Comparison of ENCODE assay signal across 15 cellular contexts in genomic region chr1:192993426-192994085, GRCh38.
A peak's percentile ranks its signal among the peaks of the same experiment; 100 is the strongest.
DNase-seq lines count a peak whose midpoint lies in the region; ATAC-seq and TF ChIP-seq lines count a peak whose summit lies in the region.
"Had no signal": no experiment of that assay in that cellular context is flagged by ENCODE, and none has a peak within 500 bp of the region (broad histone marks: within the 10 kb centered on the region; RNA-seq: fewer than 3 reads in every experiment).

No MANE protein-coding gene starts in this region.

- no peak overlapping the region for H3K4me3 ChIP-seq in fibroblast of mammary gland (ENCODE audit: control insufficient read depth, low read depth, low read length)

- peak; percentile 27 for DNase-seq in fibroblast of mammary gland (ENCODE audit: low read depth)
- DNase-seq in DMS79 treated with DMSO at 0.1 percent for 48 hours (lab: John Stamatoyannopoulos, UW), result no peak
- no peak for DNase-seq in NCI-H1092 (lab: John Stamatoyannopoulos, UW)
- no peak for DNase-seq in KG1 (lab: John Stamatoyannopoulos, UW)
- DNase-seq in AG08396 (ENCODE audit: low spot score), result no peak
- DNase-seq: activated CD4-positive, alpha-beta T cell treated with anti-CD3 and anti-CD28 coated beads for 4 hours; amniotic stem cell; mammary epithelial cell; NCI-H1694 treated with DMSO at 0.1 percent for 48 hours; SHP77; substantia nigra had no signal

- peak; percentile 51 for ATAC-seq in GM18499 (IDR thresholded peaks at IDR 0.05; ENCODE audit: insufficient read depth, unreplicated experiment)
- ATAC-seq in GM21786 (IDR thresholded peaks at IDR 0.05; ENCODE audit: unreplicated experiment), result peak; percentile 51
- peak; percentile 42 for ATAC-seq in HG03558 (IDR thresholded peaks at IDR 0.05; ENCODE audit: extremely low read depth, unreplicated experiment)
- ATAC-seq: HCT116 had no signal

- no peak for TF ChIP-seq CTCF in fibroblast of mammary gland (conservative IDR thresholded peaks at IDR 0.05; ENCODE audit: control insufficient read depth, insufficient read depth, low read depth, low read length)
